ENCODE assay signal across 8 cellular contexts in genomic region chr10:80357000-80357803, GRCh38. TPM values are rescaled to one million over a fixed set of nuclear protein-coding genes. Genes with fewer than 3 reads are reported as not detected.
DNase-seq lines count a peak whose midpoint lies in the region; ATAC-seq and TF ChIP-seq lines count a peak whose summit lies in the region.

No MANE protein-coding gene starts in this region.

- DNase-seq in CD4-positive, CD25-positive, alpha-beta regulatory T cell: no peak
- DNase-seq in NCI-H2171 treated with DMSO at 0.1 percent for 48 hours (lab: John Stamatoyannopoulos, UW) (peak; percentile 47), endodermal cell (peak; percentile 83), HPDE6-E6E7 (ENCODE audit: extremely low spot score) (no peak), COR-L47 (lab: John Stamatoyannopoulos, UW) (no peak)
- DNase-seq in activated CD4-positive, CD25-positive, alpha-beta regulatory T cell (lab: John Stamatoyannopoulos, UW): no peak

- H3K27ac Mint-ChIP-seq in CD4-positive, CD25-positive, alpha-beta regulatory T cell: no peak overlapping the region
- H3K27ac Mint-ChIP-seq in endodermal cell (peak overlapping the region; percentile 89), nephron (peak overlapping the region in 2 of 3 experiments; percentile 77 to 84)

- H3K4me1 Mint-ChIP-seq in CD4-positive, CD25-positive, alpha-beta regulatory T cell: peaks cover 0 to 18% (median 0%) of the 10 kb centered on the region in 4 donors
- H3K4me1 Mint-ChIP-seq in endodermal cell (peaks cover 8% of the 10 kb centered on the region), nephron (no peaks in the 10 kb centered on the region)

- 15 to 16% methylated on average over 27 to 47 of the region's 47 CpGs for WGBS in endodermal cell (ENCODE audit: insufficient coverage in 1 of 2, insufficient read length in 1 of 2), 2 experiments

- H3K4me3 Mint-ChIP-seq in CD4-positive, CD25-positive, alpha-beta regulatory T cell: peak overlapping the region in 3 of 4 donors; percentile 5 to 73 (median 44)
- H3K4me3 Mint-ChIP-seq in endodermal cell: peak overlapping the region; percentile 80
- H3K4me3 Mint-ChIP-seq in nephron: peak overlapping the region; percentile 74 to 94 (median 93)

- no peak overlapping the region for H3K9ac ChIP-seq in endodermal cell (ENCODE audit: extremely low read depth, low read length, poor library complexity, severe bottlenecking)

- TF ChIP-seq CTCF in endodermal cell (conservative IDR thresholded peaks at IDR 0.05) (no peak), nephron (IDR thresholded peaks at IDR 0.05; ENCODE audit: unreplicated experiment in 3 of 3) (no peak)

- no peaks in the 10 kb centered on the region for H3K9me3 ChIP-seq in CD4-positive, CD25-positive, alpha-beta regulatory T cell (ENCODE audit: control insufficient read depth in 2 of 2, low read length in 2 of 2)
- H3K9me3 ChIP-seq in endodermal cell (ENCODE audit: control insufficient read depth, low read length): no peaks in the 10 kb centered on the region

- peaks cover 65% of the 10 kb centered on the region for H3K27me3 Mint-ChIP-seq in CD4-positive, CD25-positive, alpha-beta regulatory T cell
- peaks cover 28% of the 10 kb centered on the region for H3K27me3 Mint-ChIP-seq in endodermal cell (ENCODE audit: insufficient read depth)
- H3K27me3 Mint-ChIP-seq in nephron (ENCODE audit: low read depth): peaks cover 28% of the 10 kb centered on the region

- H3K36me3 ChIP-seq in CD4-positive, CD25-positive, alpha-beta regulatory T cell (ENCODE audit: control insufficient read depth, insufficient read depth, low read length): no peaks in the 10 kb centered on the region
- no peaks in the 10 kb centered on the region for H3K36me3 ChIP-seq in endodermal cell (ENCODE audit: control insufficient read depth, insufficient read depth, low read length)

- no peak for ATAC-seq in CD4-positive, CD25-positive, alpha-beta regulatory T cell (ENCODE audit: low read depth in 2 of 2)
- ATAC-seq in HG02970 (IDR thresholded peaks at IDR 0.05; ENCODE audit: low FRiP score, unreplicated experiment): no peak

- no peaks in the 10 kb centered on the region for H3K36me3 Mint-ChIP-seq in CD4-positive, CD25-positive, alpha-beta regulatory T cell
- H3K36me3 Mint-ChIP-seq in endodermal cell (ENCODE audit: low read depth): no peaks in the 10 kb centered on the region
- H3K36me3 Mint-ChIP-seq in nephron (ENCODE audit: low read depth): no peaks in the 10 kb centered on the region

- no peaks in the 10 kb centered on the region for H3K4me1 ChIP-seq in CD4-positive, CD25-positive, alpha-beta regulatory T cell (ENCODE audit: control insufficient read depth, insufficient read depth, low read length, poor library complexity, severe bottlenecking)
- H3K4me1 ChIP-seq in endodermal cell (ENCODE audit: control insufficient read depth, insufficient read depth, low read length): peaks cover 4% of the 10 kb centered on the region

- H3K27me3 ChIP-seq in CD4-positive, CD25-positive, alpha-beta regulatory T cell (ENCODE audit: control insufficient read depth, insufficient read depth, low read length): peaks cover 17% of the 10 kb centered on the region
- peaks cover 25% of the 10 kb centered on the region for H3K27me3 ChIP-seq in endodermal cell (ENCODE audit: control insufficient read depth, insufficient read depth, low read length, poor library complexity, severe bottlenecking)

- H3K9me3 Mint-ChIP-seq in CD4-positive, CD25-positive, alpha-beta regulatory T cell: peaks cover 0 to 1% (median 0%) of the 10 kb centered on the region in 7 donors
- H3K9me3 Mint-ChIP-seq in endodermal cell: peaks cover 2% of the 10 kb centered on the region
- no peaks in the 10 kb centered on the region for H3K9me3 Mint-ChIP-seq in nephron

- no peak overlapping the region for H3K4me3 ChIP-seq in CD4-positive, CD25-positive, alpha-beta regulatory T cell (ENCODE audit: low read depth, low read length)
- peak overlapping the region; percentile 74 for H3K4me3 ChIP-seq in endodermal cell (ENCODE audit: low read length)

- H3K27ac ChIP-seq in CD4-positive, CD25-positive, alpha-beta regulatory T cell (ENCODE audit: insufficient read depth, low read length, poor library complexity, severe bottlenecking): no peak overlapping the region
- no peak overlapping the region for H3K27ac ChIP-seq in endodermal cell (ENCODE audit: low read depth, low read length)

RNA-seq across cellular contexts. Expression of gene DYDC2, which starts 0.6 kb away (rescaled TPM):
- total RNA-seq in CD4-positive, CD25-positive, alpha-beta regulatory T cell: not detected
- not detected for polyA plus RNA-seq in CD4-positive, CD25-positive, alpha-beta regulatory T cell
- 1 to 10 TPM; 1.9 to 5.3 TPM for total RNA-seq in endodermal cell
- polyA plus RNA-seq in endodermal cell (2013, experiment 1 of 2): 3.5 TPM
- 3.9 TPM for polyA plus RNA-seq in endodermal cell (2013, experiment 2 of 2)

RNA-seq across cellular contexts. Expression of gene DYDC1, which starts 0.6 kb away (rescaled TPM):
- total RNA-seq in CD4-positive, CD25-positive, alpha-beta regulatory T cell: not detected
- polyA plus RNA-seq in CD4-positive, CD25-positive, alpha-beta regulatory T cell: not detected
- total RNA-seq in endodermal cell: 1 to 10 TPM in 1 of 2 donors, under 1 TPM in 1; 0.55 to 1.3 TPM
- not detected for polyA plus RNA-seq in endodermal cell (2013, experiment 1 of 2)
- not detected for polyA plus RNA-seq in endodermal cell (2013, experiment 2 of 2)

RNA-seq across cellular contexts. Expression of gene PRXL2A, which starts 51.1 kb away (rescaled TPM):
- 0.76 TPM for total RNA-seq in CD4-positive, CD25-positive, alpha-beta regulatory T cell
- 1 to 10 TPM; 1.4 to 8.3 (median 3.5) TPM for polyA plus RNA-seq in CD4-positive, CD25-positive, alpha-beta regulatory T cell
- total RNA-seq in endodermal cell: 100 to 1,000 TPM; 101 to 127 TPM
- polyA plus RNA-seq in endodermal cell (2013, experiment 1 of 2): 101 TPM
- polyA plus RNA-seq in endodermal cell (2013, experiment 2 of 2): 97.4 TPM

Comparison
In these comparisons a context has a peak if more than half of its experiments do, and no peak if none do; other contexts are left out.
1. DNase-seq: peak in NCI-H2171 treated with DMSO at 0.1 percent for 48 hours (single experiment) and endodermal cell (single experiment); none in CD4-positive, CD25-positive, alpha-beta regulatory T cell (0 of 3), activated CD4-positive, CD25-positive, alpha-beta regulatory T cell (0 of 4), HPDE6-E6E7 (single experiment) and COR-L47 (single experiment).
2. H3K27ac Mint-ChIP-seq: peak in endodermal cell (single experiment) and nephron (2 of 3); none in CD4-positive, CD25-positive, alpha-beta regulatory T cell (0 of 3).
3. RNA of gene PRXL2A, which starts 51.1 kb away (total RNA-seq): 101 to 127 TPM in endodermal cell; 0.76 TPM in CD4-positive, CD25-positive, alpha-beta regulatory T cell (single experiment); every median in the first group is over 10 times any median in the second.
4. Peak in every context shown above with its lines, with median percentiles within 50 percentile points of each other: H3K4me3 Mint-ChIP-seq.